ENCODE assay signal across 11 cellular contexts in the genomic region with DNA sequence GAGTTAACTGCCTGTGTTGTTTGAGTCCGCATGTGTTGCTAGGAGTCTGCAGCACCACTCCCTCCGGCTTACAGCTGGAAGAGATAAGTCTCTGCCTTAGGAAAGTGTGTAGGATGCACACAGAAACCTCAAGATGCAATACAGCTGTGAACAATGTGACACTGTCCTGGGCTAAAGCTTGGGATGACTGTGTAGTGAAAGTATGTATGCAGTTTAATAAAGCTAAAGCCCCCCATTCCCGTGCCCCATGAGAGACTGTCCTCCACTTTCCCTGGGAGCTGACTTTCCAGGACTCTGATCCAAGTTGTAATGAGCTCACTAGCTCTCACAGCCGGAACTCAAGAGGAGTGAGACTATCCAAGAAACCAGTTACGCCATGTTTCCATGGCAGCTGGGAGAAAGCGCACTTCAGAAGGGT.
DNase-seq lines count a peak whose midpoint lies in the region; ATAC-seq and TF ChIP-seq lines count a peak whose summit lies in the region.
"Had no signal": no experiment of that assay in that cellular context is flagged by ENCODE, and none has a peak within 500 bp of the region (broad histone marks: within the 10 kb centered on the region; RNA-seq: fewer than 3 reads in every experiment).

No MANE protein-coding gene starts in this region.

- H2AFZ ChIP-seq in smooth muscle cell (ENCODE audit: low read depth) = no peak overlapping the region

- no peaks in the 10 kb centered on the region for H3F3A ChIP-seq in smooth muscle cell (ENCODE audit: low read depth)

- peak overlapping the region; percentile 67 for H3K9ac ChIP-seq in smooth muscle cell (ENCODE audit: low read depth)
- H3K9ac ChIP-seq: SK-N-SH had no signal

- no peaks in the 10 kb centered on the region for H3K9me3 ChIP-seq in smooth muscle cell (replicated peaks; ENCODE audit: low read depth)
- H3K9me3 ChIP-seq: SK-N-SH had no signal

- no peak for TF ChIP-seq CTCF in foreskin fibroblast (IDR thresholded peaks at IDR 0.05; ENCODE audit: low read depth, low read length)
- no peak for TF ChIP-seq CTCF in smooth muscle cell (IDR thresholded peaks at IDR 0.05; ENCODE audit: borderline replicate concordance, insufficient read depth, poor library complexity, severe bottlenecking)

- H3K27ac ChIP-seq in smooth muscle cell (ENCODE audit: low read depth) = peak overlapping the region; percentile 82

- H3K4me2 ChIP-seq in smooth muscle cell = peak overlapping the region; percentile 28
- H3K4me2 ChIP-seq: SK-N-SH had no signal

- peak; percentile 58 to 80 for DNase-seq in foreskin fibroblast
- DNase-seq in smooth muscle cell (lab: John Stamatoyannopoulos, UW; ENCODE audit: unreplicated experiment) = no peak
- no peak for DNase-seq in cerebellar nuclear complex (lab: John Stamatoyannopoulos, UW)
- no peak for DNase-seq in GDM1 (lab: John Stamatoyannopoulos, UW)
- DNase-seq: H9, SK-N-SH had no signal

- no peaks in the 10 kb centered on the region for H3K27me3 ChIP-seq in smooth muscle cell (ENCODE audit: low read depth)

- H4K20me1 ChIP-seq in smooth muscle cell (ENCODE audit: low read depth) = no peaks in the 10 kb centered on the region

- no peaks in the 10 kb centered on the region for H3K4me1 ChIP-seq in smooth muscle cell (ENCODE audit: low read depth)

- H3K79me2 ChIP-seq in smooth muscle cell (ENCODE audit: low read depth) = no peaks in the 10 kb centered on the region

- no peaks in the 10 kb centered on the region for H3K36me3 ChIP-seq in smooth muscle cell (ENCODE audit: low read depth)

- 49% methylated on average over 6 of the region's 6 CpGs for WGBS in smooth muscle cell (ENCODE audit: low lambda C conversion rate)

- no peak overlapping the region for H3K4me3 ChIP-seq in foreskin fibroblast (ENCODE audit: low read depth in 1 of 2, low read length in 2 of 2)
- no peak overlapping the region for H3K4me3 ChIP-seq in smooth muscle cell

- ATAC-seq in GM18909 (IDR thresholded peaks at IDR 0.05; ENCODE audit: poor library complexity, unreplicated experiment) = peak; percentile 9
- ATAC-seq in HG03095 (IDR thresholded peaks at IDR 0.05; ENCODE audit: unreplicated experiment) = peak; percentile 9
- no peak for ATAC-seq in GM19452 (IDR thresholded peaks at IDR 0.05; ENCODE audit: unreplicated experiment)
- ATAC-seq in GM18502 (IDR thresholded peaks at IDR 0.05; ENCODE audit: poor library complexity, unreplicated experiment) = no peak
- ATAC-seq: esophagus mucosa had no signal

Comparison
In these comparisons a context has a peak if more than half of its experiments do, and no peak if none do; other contexts are left out.
1. ATAC-seq: peak in GM18909 (single experiment) and HG03095 (single experiment); none in GM19452 (single experiment) and GM18502 (single experiment).
2. DNase-seq: peak in foreskin fibroblast (2 of 2); none in smooth muscle cell (single experiment), cerebellar nuclear complex (0 of 2) and GDM1 (single experiment).